8 cellular contexts compared by ENCODE assay signal in genomic region chr5:139696167-139696893, GRCh38. TPM values are rescaled to one million over a fixed set of nuclear protein-coding genes. Genes with fewer than 3 reads are reported as not detected.
A peak's percentile ranks its signal among the peaks of the same experiment; 100 is the strongest.
DNase-seq lines count a peak whose midpoint lies in the region; ATAC-seq and TF ChIP-seq lines count a peak whose summit lies in the region.

No MANE protein-coding gene starts in this region.

- peak overlapping the region; percentile 85; the same call in 1 of the 2 replicates for H3K9ac ChIP-seq in SK-N-SH

- no peaks in the 10 kb centered on the region for H3K9me2 ChIP-seq in SK-N-SH

- H3K4me3 ChIP-seq in SK-N-SH (ENCODE audit: low read depth in 2 of 2, low read length in 1 of 2), result 0 out of 4 replicates have a peak overlapping the region, but pooled peaks of 1 of the 2 experiments have one; percentile 9
- H3K4me3 ChIP-seq in fibroblast of the aortic adventitia (ENCODE audit: low read depth, low read length), result no peak overlapping the region
- no peak overlapping the region for H3K4me3 ChIP-seq in MG63
- peak overlapping the region in 1 of 2 donors; percentile 31 for H3K4me3 ChIP-seq in prostate gland

- no peak; a peak in 1 of 4 replicates for TF ChIP-seq EP300 in SK-N-SH (IDR thresholded peaks at IDR 0.05; ENCODE audit: borderline replicate concordance in 1 of 2, low read depth in 1 of 2, low read length in 1 of 2)

- TF ChIP-seq POLR2A in prostate gland (IDR thresholded peaks at IDR 0.05), result no peak

- H4K20me1 ChIP-seq in SK-N-SH (ENCODE audit: insufficient read depth), result no peaks in the 10 kb centered on the region

- ATAC-seq in sciatic nerve (peak; percentile 1), HG03196 (IDR thresholded peaks at IDR 0.05; ENCODE audit: unreplicated experiment) (no peak)

- intact Hi-C loops in sciatic nerve (cut with DNase I) (no loop called here), prostate gland (cut with DNase I) (no loop called here)

- CTCF ChIA-PET in SK-N-SH (lab: Yijun Ruan, JAX), result interaction anchor here (1.0 to 14.8 kb wide), 9 partner anchors 11 to 79 kb away, joined by 3 to 310 read pairs (median 4); no protein-coding TSS in a partner anchor

- DNase-seq in DMS53 (lab: John Stamatoyannopoulos, UW), result peak; percentile 74
- no peak for DNase-seq in SK-N-SH
- DNase-seq in fibroblast of the aortic adventitia (ENCODE audit: low read depth), result peak; percentile 22
- DNase-seq in sciatic nerve (ENCODE audit: low spot score), result no peak
- DNase-seq in MG63, result no peak
- no peak for DNase-seq in NCI-H748 treated with DMSO at 0.1 percent for 48 hours (lab: John Stamatoyannopoulos, UW)
- no peak for DNase-seq in prostate gland (ENCODE audit: low spot score)

- H2AFZ ChIP-seq in SK-N-SH (ENCODE audit: low read depth), result no peak overlapping the region

- POLR2A ChIA-PET in SK-N-SH (lab: Yijun Ruan, JAX), result interaction anchor here (1.4 to 1.6 kb wide), 3 partner anchors 13 to 48 kb away, joined by 4 to 11 read pairs (median 6); partner anchors contain the start of gene CXXC5

- H3K27ac ChIP-seq in SK-N-SH (ENCODE audit: low read depth in 2 of 2, low read length in 1 of 2) (peak overlapping the region; percentile 87 to 97), prostate gland (peak overlapping the region in 1 of 2 donors; percentile 68)

- peak overlapping the region; percentile 67; the same call in 1 of the 2 replicates for H3K4me2 ChIP-seq in SK-N-SH

- H3K4me1 ChIP-seq in SK-N-SH (ENCODE audit: control insufficient read depth in 1 of 2, insufficient read depth in 2 of 2, low read depth in 1 of 2, low read length in 1 of 2) (peaks cover 41 to 56% of the 10 kb centered on the region in 2 experiments; a peak in 3 of 4 replicates), prostate gland (replicated peaks) (peaks cover 16% of the 10 kb centered on the region)

- peaks cover 33% of the 10 kb centered on the region for H3F3A ChIP-seq in SK-N-SH (replicated peaks; ENCODE audit: insufficient read depth)

- H3K27me3 ChIP-seq in SK-N-SH (ENCODE audit: insufficient read depth) (no peaks in the 10 kb centered on the region), MG63 (no peaks in the 10 kb centered on the region), prostate gland (replicated peaks; ENCODE audit: insufficient read depth) (no peaks in the 10 kb centered on the region)

- no peak for TF ChIP-seq CTCF in SK-N-SH (IDR thresholded peaks at IDR 0.05)
- no peak for TF ChIP-seq CTCF in fibroblast of the aortic adventitia (IDR thresholded peaks at IDR 0.05; ENCODE audit: insufficient read depth, low read length)
- TF ChIP-seq CTCF in prostate gland (IDR thresholded peaks at IDR 0.05), result no peak

- WGBS in SK-N-SH (ENCODE audit: low lambda C conversion rate), result 73% methylated on average over 18 of the region's 21 CpGs
- WGBS in prostate gland, result 60% methylated on average over 21 of the region's 21 CpGs

- no peaks in the 10 kb centered on the region for H3K9me3 ChIP-seq in SK-N-SH
- H3K9me3 ChIP-seq in MG63, result no peaks in the 10 kb centered on the region
- H3K9me3 ChIP-seq in prostate gland, result no peaks in the 10 kb centered on the region

- no peaks in the 10 kb centered on the region for H3K79me2 ChIP-seq in SK-N-SH (ENCODE audit: insufficient read depth)

- no peaks in the 10 kb centered on the region for H3K36me3 ChIP-seq in SK-N-SH (replicated peaks in 1 of 2; ENCODE audit: control insufficient read depth in 1 of 2, insufficient read depth in 2 of 2, low read length in 1 of 2)
- H3K36me3 ChIP-seq in MG63, result no peaks in the 10 kb centered on the region; the same call in none of the 2 replicates
- H3K36me3 ChIP-seq in prostate gland, result no peaks in the 10 kb centered on the region

- no peak for TF ChIP-seq RAD21 in SK-N-SH (IDR thresholded peaks at IDR 0.05; ENCODE audit: low read length)

TF ChIP-seq in SK-N-SH, 30 proteins besides CTCF, POLR2A, EP300 and RAD21:
- TF ChIP-seq ZBTB33 (IDR thresholded peaks at IDR 0.05; ENCODE audit: borderline replicate concordance, low read depth), result no peak
- no peak for TF ChIP-seq RFX5 (IDR thresholded peaks at IDR 0.05; ENCODE audit: low read length)
- no peak for TF ChIP-seq FOXM1 (IDR thresholded peaks at IDR 0.05; ENCODE audit: low read depth)

RNA-seq across cellular contexts. Expression of gene CXXC5, which starts 48.2 kb away (rescaled TPM):
- polyA plus RNA-seq in SK-N-SH (2012; rRNA removed), result 47.4 and 52.9 TPM in 2 replicates
- polyA plus RNA-seq in SK-N-SH (2012; cell fraction: cytosol; rRNA removed), result 32.6 and 46.5 TPM in 2 replicates
- polyA plus RNA-seq in SK-N-SH (2012; cell fraction: nucleus; rRNA removed), result 35.1 and 38.6 TPM in 2 replicates
- total RNA-seq in fibroblast of the aortic adventitia (ENCODE audit: low replicate concordance) (26.1 and 75.9 TPM in 2 replicates), sciatic nerve (62.7 TPM), prostate gland (10 to 100 TPM; 47.4 to 47.7 TPM)
- 133 and 193 TPM in 2 replicates for total RNA-seq in MG63 (2014; rRNA removed; shearing (Covaris generic); ENCODE audit: low replicate concordance)

Comparison
In these comparisons a context has a peak if more than half of its experiments do, and no peak if none do; other contexts are left out.
1. DNase-seq: peak in DMS53 (single experiment) and fibroblast of the aortic adventitia (single experiment); none in SK-N-SH (single experiment), sciatic nerve (single experiment), MG63 (single experiment), NCI-H748 treated with DMSO at 0.1 percent for 48 hours (single experiment) and prostate gland (single experiment).